ENCODE assay signal across 11 cellular contexts in genomic region chr3:107710851-107711250, GRCh38.
A peak's percentile ranks its signal among the peaks of the same experiment; 100 is the strongest.
DNase-seq lines count a peak whose midpoint lies in the region; ATAC-seq, FAIRE-seq and TF ChIP-seq lines count a peak whose summit lies in the region.
"Had no signal": no experiment of that assay in that cellular context is flagged by ENCODE, and none has a peak within 500 bp of the region (broad histone marks: within the 10 kb centered on the region; RNA-seq: fewer than 3 reads in every experiment).

No MANE protein-coding gene starts in this region.

- TF ChIP-seq CTCF in cardiac fibroblast (IDR thresholded peaks at IDR 0.05; ENCODE audit: low read depth, low read length): no peak

- no peak for FAIRE-seq in HTR-8/SVneo (lab: Jason Lieb, UNC)

- DNase-seq in A172 (ENCODE audit: low spot score) (peak; percentile 70), HTR-8/SVneo (ENCODE audit: insufficient read length, low spot score) (peak; percentile 4), cardiac fibroblast (ENCODE audit: low read depth in 2 of 2) (peak; percentile 35 to 69), kidney tubule cell (ENCODE audit: low spot score) (peak; percentile 33), epidermal melanocyte (ENCODE audit: insufficient read length, low spot score) (no peak), occipital lobe (lab: John Stamatoyannopoulos, UW) (no peak)
- DNase-seq in stimulated activated CD4-positive, alpha-beta T cell treated with anti-CD3 and anti-CD28 coated beads, Interleukin-1b, Interleukin-23, amount 100 ng/mL, for 48 hours: no peak
- DNase-seq: foreskin melanocyte, NCI-H2227 treated with DMSO at 0.1 percent for 48 hours, transverse colon had no signal

- no peak for ATAC-seq in HG03025 (IDR thresholded peaks at IDR 0.05; ENCODE audit: low FRiP score, unreplicated experiment)

- no peak overlapping the region for H3K4me3 ChIP-seq in cardiac fibroblast (replicated peaks in 1 of 2; ENCODE audit: low read depth in 2 of 2, low read length in 2 of 2)
- H3K4me3 ChIP-seq: transverse colon had no signal

Comparison
In these comparisons a context has a peak if more than half of its experiments do, and no peak if none do; other contexts are left out.
1. DNase-seq: peak in A172 (single experiment), HTR-8/SVneo (single experiment), cardiac fibroblast (2 of 2) and kidney tubule cell (single experiment); none in epidermal melanocyte (single experiment), stimulated activated CD4-positive, alpha-beta T cell treated with anti-CD3 and anti-CD28 coated beads, Interleukin-1b, Interleukin-23, amount 100 ng/mL, for 48 hours (single experiment) and occipital lobe (single experiment).